26 cellular contexts compared by ENCODE assay signal in the genomic region with DNA sequence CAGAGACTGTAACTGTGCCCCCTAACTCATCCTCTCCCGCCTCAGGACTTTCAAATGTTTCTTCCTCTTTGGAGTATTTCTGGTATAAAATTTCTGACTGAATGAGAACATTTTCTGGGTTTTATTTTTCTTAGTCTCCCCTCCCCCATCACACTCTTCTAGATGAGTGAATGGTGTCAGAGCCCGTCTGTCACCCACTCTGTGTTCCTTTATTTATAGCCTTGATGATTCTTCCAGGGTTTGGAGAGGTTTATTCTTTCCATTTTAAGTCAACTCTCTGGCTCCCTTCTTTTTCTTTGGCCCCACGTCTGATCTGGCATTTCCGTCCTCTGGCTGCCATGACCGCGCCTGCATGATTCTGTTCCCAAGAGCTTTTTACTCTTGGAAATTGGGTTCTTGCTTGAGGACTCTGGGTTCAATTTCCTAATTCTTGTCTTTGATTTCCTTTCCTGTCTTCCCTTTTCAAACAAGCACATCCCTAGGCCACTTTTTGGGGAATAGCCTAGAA.
"Had no signal": no experiment of that assay in that cellular context is flagged by ENCODE, and none has a peak within 500 bp of the region (broad histone marks: within the 10 kb centered on the region; RNA-seq: fewer than 3 reads in every experiment).

No MANE protein-coding gene starts in this region.

- H3K4me3 ChIP-seq: breast epithelium, MG63, Peyer's patch had no signal

- H3K36me3 Mint-ChIP-seq: activated naive CD4-positive, alpha-beta T cell treated with anti-CD3 and anti-CD28 coated beads, Interleukin-2, amount 50 U/mL, for 24 hours had no signal

- H3K4me3 Mint-ChIP-seq: activated CD8-positive, alpha-beta T cell treated with anti-CD3 and anti-CD28 coated beads, Interleukin-2, amount 10 ng/mL, durations not matched to agents 7 days and 5 days; activated naive CD4-positive, alpha-beta T cell treated with anti-CD3 and anti-CD28 coated beads, Interleukin-2, amount 50 U/mL, for 24 hours; T-helper 1 cell treated with Interleukin-12 subunit alpha and Interleukin-12 subunit beta and Interleukin-4 antibody, amounts not matched to agents 30 μg/mL and 1 μg/mL, for 36 hours; WTC11 had no signal

- H3K27me3 ChIP-seq: breast epithelium, MG63, Peyer's patch had no signal

- H3K9me3 ChIP-seq: breast epithelium, MG63, Peyer's patch had no signal

- H3K4me1 ChIP-seq: breast epithelium, Peyer's patch had no signal

- DNase-seq: activated CD4-positive, alpha-beta T cell treated with anti-CD3 and anti-CD28 coated beads for 48 hours; activated CD4-positive, alpha-beta T cell treated with anti-CD3 and anti-CD28 coated beads, Interleukin-2, amount 50 U/mL, for 4 hours; activated CD4-positive, CD25-positive, alpha-beta regulatory T cell treated with anti-CD3 and anti-CD28 coated beads, Interleukin-2, amount 50 U/mL, for 72 hours; activated CD8-positive, alpha-beta memory T cell treated with anti-CD3 and anti-CD28 coated beads, Interleukin-2, amount 50 U/mL, for 48 hours; activated CD8-positive, alpha-beta T cell treated with anti-CD3 and anti-CD28 coated beads, Interleukin-2, amount 10 ng/mL, durations not matched to agents 7 days and 5 days; activated T-cell treated with anti-CD3 and anti-CD28 coated beads, Interleukin-2, amount 50 U/mL, for 1 hour; amygdala; central memory CD4-positive, alpha-beta T cell; MG63; MV-4-11; NCI-H1092 treated with DMSO at 0.1 percent for 48 hours; NCI-H1417 treated with DMSO at 0.1 percent for 48 hours; NCI-H1694 treated with DMSO at 0.1 percent for 48 hours; NCI-H2029 treated with DMSO at 0.1 percent for 48 hours; NCI-H446; NCI-H524; NCI-H774; OCI-M1; Peyer's patch; SHP77; T-helper 9 cell had no signal

- H3K27ac ChIP-seq: breast epithelium, Peyer's patch, RWPE1 had no signal

- H3K9me3 Mint-ChIP-seq: activated naive CD4-positive, alpha-beta T cell treated with anti-CD3 and anti-CD28 coated beads, Interleukin-2, amount 50 U/mL, for 24 hours; T-helper 1 cell treated with Interleukin-12 subunit alpha and Interleukin-12 subunit beta and Interleukin-4 antibody, amounts not matched to agents 30 μg/mL and 1 μg/mL, for 36 hours; WTC11 had no signal

- H3K27ac Mint-ChIP-seq: activated CD8-positive, alpha-beta T cell treated with anti-CD3 and anti-CD28 coated beads, Interleukin-2, amount 10 ng/mL, durations not matched to agents 7 days and 5 days; activated naive CD4-positive, alpha-beta T cell treated with anti-CD3 and anti-CD28 coated beads, Interleukin-2, amount 50 U/mL, for 24 hours; T-helper 1 cell treated with Interleukin-12 subunit alpha and Interleukin-12 subunit beta and Interleukin-4 antibody, amounts not matched to agents 30 μg/mL and 1 μg/mL, for 36 hours; WTC11 had no signal

- ATAC-seq: activated CD8-positive, alpha-beta T cell treated with anti-CD3 and anti-CD28 coated beads, Interleukin-2, amount 10 ng/mL, durations not matched to agents 7 days and 5 days; WTC11 had no signal

- H3K36me3 ChIP-seq: breast epithelium, MG63 had no signal
